Comparison of ENCODE assay signal across 2 cellular contexts in the genomic region with DNA sequence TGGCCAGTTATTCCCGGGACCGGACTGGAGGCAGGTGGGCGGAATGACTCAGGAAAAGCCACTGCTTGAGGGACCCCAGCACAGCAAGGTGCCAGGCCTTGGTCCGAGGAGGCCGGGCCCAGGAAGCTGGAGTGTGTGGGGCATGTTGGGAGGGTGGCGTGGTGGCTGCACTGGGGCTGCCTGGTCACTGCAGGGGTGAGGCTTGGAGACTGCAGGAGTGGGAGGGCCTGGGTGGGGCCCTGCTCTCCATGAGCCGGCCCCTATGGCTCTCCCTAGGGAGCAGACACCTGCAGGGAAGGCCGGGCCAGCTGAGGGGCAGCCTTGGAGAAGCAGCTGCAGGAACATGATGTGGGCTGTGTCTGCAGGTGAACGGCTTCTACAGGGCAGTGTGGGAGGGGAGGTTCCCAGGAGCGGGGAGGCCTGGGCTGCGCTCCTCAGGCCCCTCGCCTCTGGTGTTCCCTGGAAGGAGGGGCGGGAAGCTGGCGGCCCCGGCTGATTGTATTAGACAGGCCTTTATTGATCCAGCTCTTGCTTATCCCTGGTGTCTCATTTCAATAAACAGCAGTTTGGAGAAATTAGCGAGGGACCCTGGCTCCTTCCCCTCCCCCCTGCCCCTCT.
TF ChIP-seq lines count a peak whose summit lies in the region.

No MANE protein-coding gene starts in this region.

TF ChIP-seq in HEK293, 187 proteins besides CTCF, POLR2A, EP300 and RAD21 (continued from another document and continues in another):
- TF ChIP-seq ZFP69B (tag by site-specific recombination; IDR thresholded peaks at IDR 0.05): peak; percentile 59; the same call in 1 of the 2 replicates
- peak; percentile 50; the same call in 1 of the 2 replicates for TF ChIP-seq ZBTB48 (tag by site-specific recombination; IDR thresholded peaks at IDR 0.05)
- TF ChIP-seq, protein P1, sequence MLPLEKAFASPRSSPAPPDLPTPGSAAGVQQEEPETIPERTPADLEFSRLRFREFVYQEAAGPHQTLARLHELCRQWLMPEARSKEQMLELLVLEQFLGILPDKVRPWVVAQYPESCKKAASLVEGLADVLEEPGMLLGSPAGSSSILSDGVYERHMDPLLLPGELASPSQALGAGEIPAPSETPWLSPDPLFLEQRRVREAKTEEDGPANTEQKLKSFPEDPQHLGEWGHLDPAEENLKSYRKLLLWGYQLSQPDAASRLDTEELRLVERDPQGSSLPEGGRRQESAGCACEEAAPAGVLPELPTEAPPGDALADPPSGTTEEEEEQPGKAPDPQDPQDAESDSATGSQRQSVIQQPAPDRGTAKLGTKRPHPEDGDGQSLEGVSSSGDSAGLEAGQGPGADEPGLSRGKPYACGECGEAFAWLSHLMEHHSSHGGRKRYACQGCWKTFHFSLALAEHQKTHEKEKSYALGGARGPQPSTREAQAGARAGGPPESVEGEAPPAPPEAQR (tag by site-specific recombination; IDR thresholded peaks at IDR 0.05): no peak
- TF ChIP-seq PRDM4 (tag by site-specific recombination; IDR thresholded peaks at IDR 0.05): no peak
- TF ChIP-seq ZNF791 (tag by site-specific recombination; IDR thresholded peaks at IDR 0.05): no peak
- peak; percentile 80 for TF ChIP-seq GLIS2 (tag by site-specific recombination; IDR thresholded peaks at IDR 0.05)
- peak; percentile 99 for TF ChIP-seq ZIC2 (tag by site-specific recombination; IDR thresholded peaks at IDR 0.05)
- TF ChIP-seq GLIS1 (tag by site-specific recombination; IDR thresholded peaks at IDR 0.05): peak; percentile 85
- TF ChIP-seq WT1 (tag by site-specific recombination; IDR thresholded peaks at IDR 0.05): no peak
- TF ChIP-seq HOXD13 (CRISPR knock-in tag; IDR thresholded peaks at IDR 0.05; ENCODE audit: borderline replicate concordance): no peak
- 0 out of 2 replicates have a peak, but pooled peaks have one; percentile 23 for TF ChIP-seq ZNF341 (tag by site-specific recombination; IDR thresholded peaks at IDR 0.05; ENCODE audit: low read depth)
- peak; percentile 34 for TF ChIP-seq SP2 (tag by site-specific recombination; IDR thresholded peaks at IDR 0.05)
- no peak for TF ChIP-seq ZNF626 (tag by site-specific recombination; IDR thresholded peaks at IDR 0.05)
- TF ChIP-seq, protein P2, sequence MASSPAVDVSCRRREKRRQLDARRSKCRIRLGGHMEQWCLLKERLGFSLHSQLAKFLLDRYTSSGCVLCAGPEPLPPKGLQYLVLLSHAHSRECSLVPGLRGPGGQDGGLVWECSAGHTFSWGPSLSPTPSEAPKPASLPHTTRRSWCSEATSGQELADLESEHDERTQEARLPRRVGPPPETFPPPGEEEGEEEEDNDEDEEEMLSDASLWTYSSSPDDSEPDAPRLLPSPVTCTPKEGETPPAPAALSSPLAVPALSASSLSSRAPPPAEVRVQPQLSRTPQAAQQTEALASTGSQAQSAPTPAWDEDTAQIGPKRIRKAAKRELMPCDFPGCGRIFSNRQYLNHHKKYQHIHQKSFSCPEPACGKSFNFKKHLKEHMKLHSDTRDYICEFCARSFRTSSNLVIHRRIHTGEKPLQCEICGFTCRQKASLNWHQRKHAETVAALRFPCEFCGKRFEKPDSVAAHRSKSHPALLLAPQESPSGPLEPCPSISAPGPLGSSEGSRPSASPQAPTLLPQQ (tag by site-specific recombination; IDR thresholded peaks at IDR 0.05): peak; percentile 40; the same call in 1 of the 2 replicates
- no peak for TF ChIP-seq ZNF302 (tag by site-specific recombination; IDR thresholded peaks at IDR 0.05; ENCODE audit: low read depth)
- peak; percentile 64; the same call in 1 of the 2 replicates for TF ChIP-seq ZBTB8A (tag by site-specific recombination; IDR thresholded peaks at IDR 0.05)
- no peak for TF ChIP-seq ZNF629 (tag by site-specific recombination; IDR thresholded peaks at IDR 0.05)
- TF ChIP-seq ZFHX2 (tag by site-specific recombination; conservative IDR thresholded peaks at IDR 0.05): peak; percentile 85
- peak; percentile 69 for TF ChIP-seq SP7 (tag by site-specific recombination; IDR thresholded peaks at IDR 0.05)
- TF ChIP-seq SALL2 (tag by site-specific recombination; IDR thresholded peaks at IDR 0.05; ENCODE audit: borderline replicate concordance): no peak
- TF ChIP-seq REPIN1 (tag by site-specific recombination; IDR thresholded peaks at IDR 0.05; ENCODE audit: low read depth): no peak
- TF ChIP-seq SP3 (tag by site-specific recombination; IDR thresholded peaks at IDR 0.05): peak; percentile 29; the same call in 1 of the 2 replicates
- peak; percentile 53 for TF ChIP-seq KLF1 (tag by site-specific recombination; IDR thresholded peaks at IDR 0.05)
- TF ChIP-seq, protein P3, sequence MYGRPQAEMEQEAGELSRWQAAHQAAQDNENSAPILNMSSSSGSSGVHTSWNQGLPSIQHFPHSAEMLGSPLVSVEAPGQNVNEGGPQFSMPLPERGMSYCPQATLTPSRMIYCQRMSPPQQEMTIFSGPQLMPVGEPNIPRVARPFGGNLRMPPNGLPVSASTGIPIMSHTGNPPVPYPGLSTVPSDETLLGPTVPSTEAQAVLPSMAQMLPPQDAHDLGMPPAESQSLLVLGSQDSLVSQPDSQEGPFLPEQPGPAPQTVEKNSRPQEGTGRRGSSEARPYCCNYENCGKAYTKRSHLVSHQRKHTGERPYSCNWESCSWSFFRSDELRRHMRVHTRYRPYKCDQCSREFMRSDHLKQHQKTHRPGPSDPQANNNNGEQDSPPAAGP (tag by site-specific recombination; IDR thresholded peaks at IDR 0.05): peak; percentile 77

TF ChIP-seq in HepG2, 621 proteins besides CTCF, POLR2A, EP300 and RAD21 (continued from another document):
- TF ChIP-seq ZSCAN25 (CRISPR knock-in tag; IDR thresholded peaks at IDR 0.05): peak; percentile 67; the same call in 1 of the 2 replicates
